In the genomic region with DNA sequence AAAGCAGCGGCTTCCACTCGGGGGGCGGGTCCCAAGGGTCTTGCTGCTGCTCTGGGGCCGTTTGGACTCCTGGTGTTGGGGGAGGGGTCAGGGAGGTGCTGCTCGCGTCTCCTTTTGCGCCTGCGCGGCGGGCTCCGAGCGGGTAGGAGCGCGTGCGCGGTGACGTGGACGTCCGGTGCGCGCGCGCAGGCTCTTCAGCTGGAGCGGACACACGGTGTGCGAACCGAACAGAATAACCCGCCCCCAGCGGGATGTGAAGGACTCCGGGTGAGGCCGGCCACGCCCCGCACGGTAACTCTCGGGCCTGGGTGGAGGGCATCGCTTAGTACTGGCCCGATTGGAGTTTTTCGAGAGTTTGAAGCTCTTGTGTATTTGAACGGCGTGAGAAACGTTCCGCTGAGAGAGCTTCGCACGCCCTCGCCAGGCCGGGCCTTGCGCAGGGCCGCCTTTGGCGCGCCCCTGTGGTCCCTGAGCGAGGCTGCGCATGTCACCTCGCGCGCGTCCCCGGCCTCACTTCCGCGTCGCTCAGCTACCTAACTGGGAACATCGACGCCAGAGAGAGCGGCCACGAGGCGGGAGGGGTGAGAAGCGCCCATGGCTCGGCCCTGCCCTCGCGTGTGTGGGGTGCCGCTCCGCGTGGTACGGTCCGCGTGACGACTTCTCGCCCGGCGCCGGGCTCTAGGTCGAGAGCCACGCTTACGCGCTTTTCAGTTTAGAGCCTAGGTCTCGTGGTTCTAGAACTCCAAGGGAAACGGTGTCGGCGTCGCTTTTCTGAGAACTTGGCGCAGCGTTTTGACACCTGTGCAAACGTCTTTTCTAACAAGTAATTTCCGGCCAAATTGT, we compare ENCODE assay signal across 8 cellular contexts. TPM values are rescaled to one million over a fixed set of nuclear protein-coding genes. Genes with fewer than 3 reads are reported as not detected.
DNase-seq lines count a peak whose midpoint lies in the region; ATAC-seq, FAIRE-seq and TF ChIP-seq lines count a peak whose summit lies in the region.

A gene (plus strand): TSS at position 171 of the 843 bp plus-strand sequence.

- H3K9me3 ChIP-seq in ovary, result no peaks in the 10 kb centered on the region
- H3K9me3 ChIP-seq in thymus (ENCODE audit: control insufficient read depth), result no peaks in the 10 kb centered on the region

- H3K36me3 ChIP-seq in ovary (no peaks in the 10 kb centered on the region), thymus (ENCODE audit: control insufficient read depth, insufficient read depth) (no peaks in the 10 kb centered on the region)

- peak within 1 kb of the TSS; percentile 87 to 94 for H3K27ac Mint-ChIP-seq in activated naive CD4-positive, alpha-beta T cell treated with anti-CD3 and anti-CD28 coated beads, Interleukin-2, amount 50 U/mL, for 72 hours

- H3K9me3 Mint-ChIP-seq in activated naive CD4-positive, alpha-beta T cell treated with anti-CD3 and anti-CD28 coated beads, Interleukin-2, amount 50 U/mL, for 72 hours, result peaks cover 0 to 5% of the 10 kb centered on the region in 2 donors

- H3K27ac ChIP-seq in ovary (peak within 1 kb of the TSS; percentile 65 to 80), thymus (ENCODE audit: low read depth) (peak within 1 kb of the TSS; percentile 97)

- H3K4me1 ChIP-seq in ovary (ENCODE audit: insufficient read depth) (peaks cover 5% of the 10 kb centered on the region), thymus (ENCODE audit: control insufficient read depth, insufficient read depth, low read length) (peaks cover 15% of the 10 kb centered on the region)

- 0 to 1% (median 1%) methylated on average over 79 to 93 of the region's 93 CpGs for WGBS in ovary, 3 donors
- WGBS in thymus, result under 1% methylated on average over 93 of the region's 93 CpGs

- H3K27me3 ChIP-seq in ovary (no peaks in the 10 kb centered on the region), thymus (ENCODE audit: control insufficient read depth, insufficient read depth) (no peaks in the 10 kb centered on the region)

- TF ChIP-seq CTCF in ovary (IDR thresholded peaks at IDR 0.05), result peak in 2 of 3 donors; percentile 23 to 34

- TF ChIP-seq POLR2A in H54 (IDR thresholded peaks at IDR 0.05; ENCODE audit: low read depth, low read length) (no peak), ovary (IDR thresholded peaks at IDR 0.05) (peak; percentile 43)

- H3K4me3 ChIP-seq in ovary (peak within 1 kb of the TSS; percentile 30), thymus (ENCODE audit: low read length) (peak within 1 kb of the TSS; percentile 75)

- intact Hi-C loops in head of caudate nucleus (cut with DNase I), result loop anchor here (5.0 kb wide), 2 partner anchors 38 to 103 kb away; a partner anchor contains a TSS
- intact Hi-C loops in ovary (cut with DNase I), result loop anchor here in 2 of 4 donors (5.0 kb wide), 2 partner anchors 38 to 103 kb away; a partner anchor contains a TSS

- DNase-seq in GF-D8 (lab: John Stamatoyannopoulos, UW) (peak; percentile 73), H54 (ENCODE audit: insufficient read length, low spot score) (peak; percentile 30), LoVo (ENCODE audit: low spot score) (peak; percentile 88), SK-N-DZ (ENCODE audit: low spot score) (peak; percentile 94), head of caudate nucleus (peak; percentile 53 to 91 (median 82)), ovary (peak; percentile 88 to 93 (median 89))
- peak; percentile 88 to 91 for DNase-seq in activated naive CD4-positive, alpha-beta T cell treated with anti-CD3 and anti-CD28 coated beads, Interleukin-2, amount 50 U/mL, for 72 hours (ENCODE audit: low spot score in 2 of 2)

- TF ChIP-seq EP300 in ovary (IDR thresholded peaks at IDR 0.05), result no peak

- no peak for FAIRE-seq in H54 (lab: Jason Lieb, UNC)

- peak; percentile 75 to 90 for ATAC-seq in activated naive CD4-positive, alpha-beta T cell treated with anti-CD3 and anti-CD28 coated beads, Interleukin-2, amount 50 U/mL, for 72 hours

- peaks cover 27% of the 10 kb centered on the region in 2 donors for H3K36me3 Mint-ChIP-seq in activated naive CD4-positive, alpha-beta T cell treated with anti-CD3 and anti-CD28 coated beads, Interleukin-2, amount 50 U/mL, for 72 hours

RNA-seq across cellular contexts. Expression of the gene that starts here (rescaled TPM):
- polyA plus RNA-seq in SK-N-DZ (2014; cell fraction: cytosol; rRNA removed), result 10.1 and 12.4 TPM in 2 replicates
- polyA plus RNA-seq in SK-N-DZ (2014; cell fraction: nucleus; rRNA removed), result 15.7 and 18.8 TPM in 2 replicates
- 10 to 100 TPM; 25.7 to 36.2 TPM for total RNA-seq in activated naive CD4-positive, alpha-beta T cell treated with anti-CD3 and anti-CD28 coated beads, Interleukin-2, amount 50 U/mL, for 72 hours
- total RNA-seq in ovary, result 10 to 100 TPM; 43.4 to 90.2 (median 61.6) TPM
- polyA plus RNA-seq in ovary, result 10 to 100 TPM in 1 of 2 donors, 1 to 10 TPM in 1; 7.1 to 14.8 TPM
- 5.2 TPM for polyA plus RNA-seq in thymus

Comparison
In these comparisons a context has a peak if more than half of its experiments do, and no peak if none do; other contexts are left out.
1. Peak in every context shown above with its lines: DNase-seq, ATAC-seq, H3K4me3 ChIP-seq and H3K27ac ChIP-seq.
2. DNase-seq: peak in every context shown above with its lines; median percentile 94 in SK-N-DZ; 90 in activated naive CD4-positive, alpha-beta T cell treated with anti-CD3 and anti-CD28 coated beads, Interleukin-2, amount 50 U/mL, for 72 hours; 89 in ovary; 88 in LoVo; 82 in head of caudate nucleus; 73 in GF-D8; 30 in H54.